27 cellular contexts compared by ENCODE assay signal in the genomic region with DNA sequence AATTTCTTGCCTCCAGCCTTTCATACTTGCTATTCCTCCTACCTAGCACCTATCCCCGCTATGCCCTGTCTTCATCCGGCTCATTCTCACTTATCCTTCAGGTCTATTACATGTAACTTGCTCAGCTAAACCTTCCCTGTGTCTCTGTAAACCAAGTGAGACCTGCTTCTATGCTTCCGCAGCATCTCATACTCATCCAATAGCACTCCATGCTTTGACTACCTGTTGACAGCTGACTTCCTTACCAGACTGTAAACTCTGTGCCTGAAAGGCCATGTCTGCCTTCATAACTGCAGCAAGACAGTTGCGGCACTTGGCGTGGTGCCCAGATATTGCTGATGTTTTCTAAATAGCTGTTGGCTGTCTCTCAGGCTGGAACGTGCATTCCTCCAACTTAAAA. TPM values are rescaled to one million over a fixed set of nuclear protein-coding genes. Genes with fewer than 3 reads are reported as not detected.
"Had no signal": no experiment of that assay in that cellular context is flagged by ENCODE, and none has a peak within 500 bp of the region (broad histone marks: within the 10 kb centered on the region; RNA-seq: fewer than 3 reads in every experiment).

No MANE protein-coding gene starts in this region.

- FAIRE-seq: colon had no signal

- DNase-seq: activated B cell treated with CpG ODN at 0.5 μM for 24 hours; activated CD4-positive, alpha-beta memory T cell treated with anti-CD3 and anti-CD28 coated beads for 36 hours; activated CD4-positive, alpha-beta T cell treated with anti-CD3 and anti-CD28 coated beads for 4 hours; activated naive CD4-positive, alpha-beta T cell treated with Interleukin-2 at 50 U/mL for 16 hours; activated naive CD8-positive, alpha-beta T cell treated with anti-CD3 and anti-CD28 coated beads, Interleukin-2, amount 10 ng/mL, durations not matched to agents 7 days and 5 days; activated T-cell treated with anti-CD3 and anti-CD28 coated beads for 4 hours; amygdala; caudate nucleus; dorsolateral prefrontal cortex; gastrocnemius medialis; heart right ventricle; kidney glomerular epithelial cell; left ventricle myocardium inferior; mammary epithelial cell; naive B cell; stimulated activated CD4-positive, alpha-beta T cell treated with anti-CD3 and anti-CD28 coated beads, Interleukin-12 subunit alpha, Interleukin-12 subunit beta, amount 100 ng/mL, for 4 hours; stimulated activated CD4-positive, alpha-beta T cell treated with anti-CD3 and anti-CD28 coated beads, Interleukin-1b, Interleukin-23, amount 100 ng/mL, for 48 hours; stimulated activated CD8-positive, alpha-beta memory T cell treated with anti-CD3 and anti-CD28 coated beads, Interleukin-4, amount 100 ng/mL, for 48 hours; stimulated activated naive CD4-positive, alpha-beta T cell; upper lobe of right lung had no signal

- H3K27me3 ChIP-seq: dorsolateral prefrontal cortex, gastrocnemius medialis had no signal

- H3K27ac ChIP-seq: dorsolateral prefrontal cortex, epithelial cell of prostate, gastrocnemius medialis, heart right ventricle, left ventricle myocardium inferior, upper lobe of right lung had no signal

- H3K36me3 ChIP-seq: gastrocnemius medialis, heart right ventricle, left ventricle myocardium inferior, upper lobe of right lung had no signal

- ATAC-seq: gastrocnemius medialis, heart right ventricle, upper lobe of right lung had no signal

- H3K9me3 ChIP-seq: gastrocnemius medialis, left ventricle myocardium inferior, upper lobe of right lung had no signal

- H3K4me1 ChIP-seq: gastrocnemius medialis, heart right ventricle, left ventricle myocardium inferior, upper lobe of right lung had no signal

- H3K4me3 ChIP-seq: dorsolateral prefrontal cortex, gastrocnemius medialis, heart right ventricle, left ventricle myocardium inferior, upper lobe of right lung had no signal

RNA-seq across cellular contexts. Expression of a gene that starts 1.8 kb away (rescaled TPM):
- total RNA-seq: activated B cell treated with CpG ODN at 0.5 μM for 24 hours; activated CD4-positive, alpha-beta memory T cell treated with anti-CD3 and anti-CD28 coated beads for 36 hours; activated naive CD8-positive, alpha-beta T cell treated with anti-CD3 and anti-CD28 coated beads, Interleukin-2, amount 10 ng/mL, durations not matched to agents 7 days and 5 days; activated T-helper 1 cell treated with anti-CD3 and anti-CD28 coated beads, Interleukin-12 subunit alpha, Interleukin-12 subunit beta, Interleukin-2, Interleukin-4 antibody, amounts not matched to agents 30 ng/mL and 10 ng/mL and 1 ng/mL, durations not matched to agents 14 hours and 24 hours and 36 hours; gastrocnemius medialis; left ventricle myocardium inferior; mammary epithelial cell; neural crest cell; omental fat pad; progenitor cell of endocrine pancreas; upper lobe of right lung had no signal
- polyA plus RNA-seq: heart right ventricle, mammary epithelial cell had no signal

RNA-seq across cellular contexts. Expression of a gene that starts 11.2 kb away (rescaled TPM):
- total RNA-seq: activated B cell treated with CpG ODN at 0.5 μM for 24 hours; activated CD4-positive, alpha-beta memory T cell treated with anti-CD3 and anti-CD28 coated beads for 36 hours; activated naive CD8-positive, alpha-beta T cell treated with anti-CD3 and anti-CD28 coated beads, Interleukin-2, amount 10 ng/mL, durations not matched to agents 7 days and 5 days; activated T-helper 1 cell treated with anti-CD3 and anti-CD28 coated beads, Interleukin-12 subunit alpha, Interleukin-12 subunit beta, Interleukin-2, Interleukin-4 antibody, amounts not matched to agents 30 ng/mL and 10 ng/mL and 1 ng/mL, durations not matched to agents 14 hours and 24 hours and 36 hours; gastrocnemius medialis; heart right ventricle; left ventricle myocardium inferior; mammary epithelial cell; neural crest cell; omental fat pad; progenitor cell of endocrine pancreas; upper lobe of right lung had no signal
- polyA plus RNA-seq: heart right ventricle, mammary epithelial cell, thymus had no signal

RNA-seq across cellular contexts. Expression of a gene that starts 13.9 kb away (rescaled TPM):
- total RNA-seq: neural crest cell, progenitor cell of endocrine pancreas, upper lobe of right lung had no signal
- polyA plus RNA-seq: heart right ventricle, mammary epithelial cell had no signal

RNA-seq across cellular contexts. Expression of a gene that starts 33.6 kb away (rescaled TPM):
- total RNA-seq: activated B cell treated with CpG ODN at 0.5 μM for 24 hours; activated CD4-positive, alpha-beta memory T cell treated with anti-CD3 and anti-CD28 coated beads for 36 hours; activated naive CD8-positive, alpha-beta T cell treated with anti-CD3 and anti-CD28 coated beads, Interleukin-2, amount 10 ng/mL, durations not matched to agents 7 days and 5 days; activated T-helper 1 cell treated with anti-CD3 and anti-CD28 coated beads, Interleukin-12 subunit alpha, Interleukin-12 subunit beta, Interleukin-2, Interleukin-4 antibody, amounts not matched to agents 30 ng/mL and 10 ng/mL and 1 ng/mL, durations not matched to agents 14 hours and 24 hours and 36 hours; left ventricle myocardium inferior; mammary epithelial cell; neural crest cell; omental fat pad; progenitor cell of endocrine pancreas; upper lobe of right lung had no signal
- polyA plus RNA-seq: heart right ventricle, mammary epithelial cell had no signal
